Comparison of ENCODE assay signal across 20 cellular contexts in genomic region chr9:18228101-18228500, GRCh38.
"Had no signal": no experiment of that assay in that cellular context is flagged by ENCODE, and none has a peak within 500 bp of the region (broad histone marks: within the 10 kb centered on the region; RNA-seq: fewer than 3 reads in every experiment).

No MANE protein-coding gene starts in this region.

- H3K9me3 ChIP-seq: esophagus muscularis mucosa, gastrocnemius medialis, heart right ventricle, left lung, lower lobe of right lung had no signal

- H3K36me3 ChIP-seq: esophagus muscularis mucosa, gastrocnemius medialis, heart right ventricle, left lung, lower lobe of right lung had no signal

- H3K4me3 ChIP-seq: coronary artery, dorsolateral prefrontal cortex, esophagus muscularis mucosa, gastrocnemius medialis, heart right ventricle, left lung, lower lobe of right lung had no signal

- DNase-seq: dermis blood vessel endothelial cell; dorsolateral prefrontal cortex; effector CD4-positive, alpha-beta T cell; effector memory CD4-positive, alpha-beta T cell; foreskin fibroblast; foreskin melanocyte; gastrocnemius medialis; glutamatergic neuron; head of caudate nucleus; heart right ventricle; hippocampal formation; left cardiac atrium; left lung; left ventricle myocardium superior; lower lobe of right lung; mesendoderm; midbrain; naive thymus-derived CD4-positive, alpha-beta T cell had no signal

- H3K27ac ChIP-seq: coronary artery, dorsolateral prefrontal cortex, esophagus muscularis mucosa, gastrocnemius medialis, heart right ventricle, left lung, lower lobe of right lung had no signal

- H3K4me1 ChIP-seq: gastrocnemius medialis, heart right ventricle, left lung, lower lobe of right lung had no signal

- ATAC-seq: gastrocnemius medialis; heart right ventricle; left cardiac atrium; left lung; left ventricle myocardium superior; lower lobe of right lung; naive thymus-derived CD4-positive, alpha-beta T cell had no signal

- H3K27me3 ChIP-seq: esophagus muscularis mucosa, gastrocnemius medialis, heart right ventricle, left lung had no signal
